ENCODE assay signal across 28 cellular contexts in genomic region chr12:114687269-114687605, GRCh38. TPM values are rescaled to one million over a fixed set of nuclear protein-coding genes. Genes with fewer than 3 reads are reported as not detected.
DNase-seq lines count a peak whose midpoint lies in the region; ATAC-seq and TF ChIP-seq lines count a peak whose summit lies in the region.
"Had no signal": no experiment of that assay in that cellular context is flagged by ENCODE, and none has a peak within 500 bp of the region (broad histone marks: within the 10 kb centered on the region; RNA-seq: fewer than 3 reads in every experiment).

No MANE protein-coding gene starts in this region.

- no peak for TF ChIP-seq RAD21 in IMR-90 (IDR thresholded peaks at IDR 0.05; ENCODE audit: low read length)

- CTCF ChIA-PET in IMR-90 (lab: Yijun Ruan, JAX), result no interaction called here

- no peak for TF ChIP-seq POLR2A in IMR-90 (IDR thresholded peaks at IDR 0.05; ENCODE audit: low read depth, low read length)
- no peak for TF ChIP-seq POLR2A in transverse colon (IDR thresholded peaks at IDR 0.05)

- POLR2A ChIA-PET in IMR-90 (lab: Charles Lee; ENCODE audit: unreplicated experiment), result interaction anchor here (0.6 to 1.2 kb wide), 2 partner anchors 16 to 126 kb away, joined by 4 to 12 read pairs; no protein-coding TSS in a partner anchor

- peak overlapping the region; percentile 97 for H3K23ac ChIP-seq in IMR-90 (ENCODE audit: low read depth, low read length)

- H3K27me3 Mint-ChIP-seq in neural crest cell (ENCODE audit: low read depth) (peaks cover 98% of the 10 kb centered on the region), type B pancreatic cell (peaks cover 79% of the 10 kb centered on the region)

- no CpG with 5 or more reads among the region's 13 CpGs for WGBS in IMR-90 (ENCODE audit: extremely low coverage in 2 of 2, insufficient read length in 1 of 2), 2 experiments
- 51 to 73% methylated on average over 3 to 13 of the region's 13 CpGs for WGBS in transverse colon (ENCODE audit: low coverage in 1 of 2), 2 donors

- in situ Hi-C loops in IMR-90 (cut with MboI; ENCODE audit: low sequenced_read_pairs), result loop anchor here (5.0 kb wide), 4 partner anchors 75 to 655 kb away; no protein-coding TSS in a partner anchor
- in situ Hi-C loops in transverse colon (cut with MboI; ENCODE audit: low pct_ligation_motif_present in 1 of 4, low pct_unique_long_range_greater_than_20kb in 1 of 4, low sequenced_read_pairs in 3 of 4), result no loop called here

- H2BK120ac ChIP-seq in IMR-90 (ENCODE audit: low read depth, low read length), result peak overlapping the region; percentile 97

- peak overlapping the region; percentile 94 to 98 for H4K8ac ChIP-seq in IMR-90 (ENCODE audit: low read depth in 2 of 2, low read length in 2 of 2)

- peak overlapping the region; percentile 83; the same call in 2 of the 3 replicates for H2BK15ac ChIP-seq in IMR-90 (ENCODE audit: low read depth, low read length)

- no peaks in the 10 kb centered on the region for H3K27me3 ChIP-seq in IMR-90 (ENCODE audit: control insufficient read depth, insufficient read depth, low read length)
- H3K27me3 ChIP-seq in transverse colon, result peaks cover 77% of the 10 kb centered on the region
- H3K27me3 ChIP-seq: foreskin keratinocyte, MG63 had no signal

- TF ChIP-seq CTCF in IMR-90 (conservative IDR thresholded peaks at IDR 0.05; ENCODE audit: low read depth, low read length), result no peak
- no peak for TF ChIP-seq CTCF in epithelial cell of proximal tubule (conservative IDR thresholded peaks at IDR 0.05; ENCODE audit: low read depth, low read length)
- TF ChIP-seq CTCF in neural crest cell (conservative IDR thresholded peaks at IDR 0.05), result no peak
- no peak for TF ChIP-seq CTCF in type B pancreatic cell (conservative IDR thresholded peaks at IDR 0.05)
- TF ChIP-seq CTCF in transverse colon (IDR thresholded peaks at IDR 0.05), result no peak

- H3K9me3 Mint-ChIP-seq in neural crest cell, result no peaks in the 10 kb centered on the region
- no peaks in the 10 kb centered on the region for H3K9me3 Mint-ChIP-seq in type B pancreatic cell
- H3K9me3 Mint-ChIP-seq: activated B cell treated with CpG ODN at 0.5 μM for 24 hours, memory B cell had no signal

- intact Hi-C loops in IMR-90 (cut with micrococcal nuclease), result no loop called here
- intact Hi-C loops in transverse colon (cut with DNase I; ENCODE audit: low total_unique reads), result no loop called here

- peak overlapping the region; percentile 93 for H2AFZ ChIP-seq in IMR-90 (replicated peaks; ENCODE audit: low read length, poor library complexity)

- H3K36me3 Mint-ChIP-seq in neural crest cell (ENCODE audit: low read depth), result no peaks in the 10 kb centered on the region
- H3K36me3 Mint-ChIP-seq in type B pancreatic cell, result no peaks in the 10 kb centered on the region

- H3K4me1 Mint-ChIP-seq in neural crest cell (peaks cover 46% of the 10 kb centered on the region), type B pancreatic cell (ENCODE audit: unreplicated experiment) (peaks cover 58% of the 10 kb centered on the region)

- peak overlapping the region; percentile 98 for H2AK9ac ChIP-seq in IMR-90 (replicated peaks; ENCODE audit: low read depth, low read length, poor library complexity)

- H4K5ac ChIP-seq in IMR-90 (ENCODE audit: low read depth, low read length), result peak overlapping the region; percentile 91

- peak overlapping the region; percentile 76 for H2BK20ac ChIP-seq in IMR-90 (ENCODE audit: low read depth, low read length)

- peak overlapping the region; percentile 98 for H3K56ac ChIP-seq in IMR-90 (ENCODE audit: extremely low read depth, insufficient read depth, low read length)

- H3K4me3 Mint-ChIP-seq in neural crest cell (peak overlapping the region; percentile 83), type B pancreatic cell (peak overlapping the region; percentile 98)
- H3K4me3 Mint-ChIP-seq: activated B cell treated with CpG ODN at 0.5 μM for 24 hours, memory B cell had no signal

- H3K4me2 ChIP-seq in IMR-90 (ENCODE audit: low read depth, low read length), result peak overlapping the region; percentile 72

- peaks cover 21 to 57% of the 10 kb centered on the region in 2 experiments for H3K79me1 ChIP-seq in IMR-90 (ENCODE audit: low read depth in 1 of 2, low read length in 2 of 2)

- TF ChIP-seq EP300 in transverse colon (IDR thresholded peaks at IDR 0.05; ENCODE audit: low read depth), result no peak

- H2AK5ac ChIP-seq in IMR-90 (ENCODE audit: low read depth, low read length), result peak overlapping the region; percentile 87

- DNase-seq in IMR-90, result no peak
- no peak for DNase-seq in epithelial cell of proximal tubule (ENCODE audit: low read depth)
- no peak for DNase-seq in neural crest cell (ENCODE audit: low read depth, low spot score)
- no peak for DNase-seq in type B pancreatic cell (ENCODE audit: extremely low spot score, unreplicated experiment)
- DNase-seq in OCI-M2 (lab: John Stamatoyannopoulos, UW; ENCODE audit: unreplicated experiment), result no peak
- DNase-seq in transverse colon, result no peak
- no peak for DNase-seq in C1 segment of cervical spinal cord (lab: John Stamatoyannopoulos, UW)
- DNase-seq: activated B cell treated with CpG ODN at 0.5 μM for 24 hours; activated naive CD4-positive, alpha-beta T cell; activated T-cell treated with anti-CD3 and anti-CD28 coated beads, Interleukin-2, amount 50 U/mL, for 72 hours; brain microvascular endothelial cell; CD4-positive, CD25-positive, alpha-beta regulatory T cell; DMS 273 treated with DMSO at 0.1 percent for 48 hours; foreskin keratinocyte; GOT3; heart right ventricle; left cardiac atrium; MG63; naive thymus-derived CD4-positive, alpha-beta T cell; NCI-H1417; NCI-H2081; NCI-H226; pancreas; Peyer's patch; right cardiac atrium; stimulated activated CD4-positive, alpha-beta T cell treated with anti-CD3 and anti-CD28 coated beads, Interleukin-2, amount 100 ng/mL, for 48 hours had no signal

- H3K27ac ChIP-seq in IMR-90 (ENCODE audit: insufficient read depth, low read length), result peak overlapping the region; percentile 95
- peak overlapping the region in 2 of 4 donors; percentile 9 to 92 for H3K27ac ChIP-seq in transverse colon
- H3K27ac ChIP-seq: brain microvascular endothelial cell, foreskin keratinocyte, heart right ventricle, pancreas had no signal

- peak overlapping the region; percentile 94 for H3K4ac ChIP-seq in IMR-90 (ENCODE audit: low read depth, low read length)

- H3K4me3 ChIP-seq in IMR-90 (ENCODE audit: insufficient read depth, low read depth, low read length) (no peak overlapping the region), epithelial cell of proximal tubule (ENCODE audit: low read depth, low read length) (peak overlapping the region; percentile 35), transverse colon (no peak overlapping the region)
- H3K4me3 ChIP-seq: heart right ventricle, K562, MG63, Peyer's patch had no signal

- ATAC-seq in IMR-90 (ENCODE audit: low read depth), result no peak
- ATAC-seq: activated T-cell treated with anti-CD3 and anti-CD28 coated beads, Interleukin-2, amount 50 U/mL, for 72 hours; foreskin keratinocyte; heart right ventricle; K562; left cardiac atrium; naive thymus-derived CD4-positive, alpha-beta T cell; pancreas; right cardiac atrium had no signal

- dilution Hi-C loops in IMR-90 (cut with HindIII; ENCODE audit: low sequenced_read_pairs, unreplicated experiment), result no loop called here

- peaks cover 4% of the 10 kb centered on the region for H3K9me1 ChIP-seq in IMR-90 (ENCODE audit: insufficient read depth, low read length)

- peak overlapping the region; percentile 93 for H3K9ac ChIP-seq in IMR-90 (ENCODE audit: low read depth, low read length)

- H3K36me3 ChIP-seq in IMR-90 (ENCODE audit: control insufficient read depth, insufficient read depth, low read length) (no peaks in the 10 kb centered on the region), transverse colon (no peaks in the 10 kb centered on the region)
- H3K36me3 ChIP-seq: brain microvascular endothelial cell, heart right ventricle, MG63, pancreas, Peyer's patch had no signal

- BruUV-seq in IMR-90 (replicated peaks; lab: Mats Ljungman, UMichigan), result no TSS peak

- peak overlapping the region; percentile 93 for H4K91ac ChIP-seq in IMR-90 (ENCODE audit: insufficient read depth, low read depth, low read length)

- peaks cover 5% of the 10 kb centered on the region for H4K20me1 ChIP-seq in IMR-90 (ENCODE audit: insufficient read depth, low read length)

- H3K9me3 ChIP-seq in IMR-90 (ENCODE audit: control insufficient read depth, insufficient read depth, low read length) (no peaks in the 10 kb centered on the region), transverse colon (no peaks in the 10 kb centered on the region)
- H3K9me3 ChIP-seq: heart right ventricle, MG63, pancreas had no signal

- H3K27ac Mint-ChIP-seq in neural crest cell (ENCODE audit: unreplicated experiment) (no peak overlapping the region), type B pancreatic cell (peak overlapping the region; percentile 87)
- H3K27ac Mint-ChIP-seq: activated B cell treated with CpG ODN at 0.5 μM for 24 hours; activated T-cell treated with anti-CD3 and anti-CD28 coated beads, Interleukin-2, amount 50 U/mL, for 72 hours; CD4-positive, CD25-positive, alpha-beta regulatory T cell; memory B cell had no signal

- H3K18ac ChIP-seq in IMR-90 (ENCODE audit: low read depth, low read length), result peak overlapping the region; percentile 79

- peak overlapping the region; percentile 93 for H2BK5ac ChIP-seq in IMR-90 (ENCODE audit: low read depth, low read length, poor library complexity, severe bottlenecking)

- H3K14ac ChIP-seq in IMR-90 (replicated peaks; ENCODE audit: low read depth, low read length), result peak overlapping the region; percentile 93

- H3K4me1 ChIP-seq in IMR-90 (ENCODE audit: control insufficient read depth, insufficient read depth, low read length) (peaks cover 42% of the 10 kb centered on the region), transverse colon (peaks cover 0 to 14% (median 10%) of the 10 kb centered on the region in 4 donors)

TF ChIP-seq in IMR-90, 13 proteins besides CTCF, POLR2A, EP300 and RAD21 (continues in another document):
- TF ChIP-seq CHD1 (IDR thresholded peaks at IDR 0.05; ENCODE audit: low read depth, low read length), result no peak
- no peak for TF ChIP-seq ELK1 (IDR thresholded peaks at IDR 0.05; ENCODE audit: borderline replicate concordance, low read depth, low read length)

RNA-seq across cellular contexts. Expression of gene TBX3, which starts 3.3 kb away (rescaled TPM):
- total RNA-seq in IMR-90 (2012; rRNA removed), result 15.8 and 18.6 TPM in 2 replicates
- 40.5 and 44.9 TPM in 2 replicates for polyA plus RNA-seq in IMR-90 (2012; rRNA removed)
- 13.1 and 30.1 TPM in 2 replicates for polyA plus RNA-seq in IMR-90 (2012; cell fraction: cytosol; rRNA removed)
- 165 and 239 TPM in 2 replicates for polyA plus RNA-seq in IMR-90 (2012; cell fraction: nucleus; rRNA removed; ENCODE audit: low replicate concordance)
- total RNA-seq in epithelial cell of proximal tubule, result 2.0 and 4.2 TPM in 2 replicates
- total RNA-seq in neural crest cell, result 0.91 and 0.96 TPM in 2 replicates
- total RNA-seq in type B pancreatic cell (ENCODE audit: low replicate concordance), result 102 and 130 TPM in 2 replicates
- 10 to 100 TPM in 1 of 4 donors, 1 to 10 TPM in 3; 2.8 to 11.9 (median 5.9) TPM for total RNA-seq in transverse colon
- total RNA-seq: activated B cell treated with CpG ODN at 0.5 μM for 24 hours; CD4-positive, CD25-positive, alpha-beta regulatory T cell; naive thymus-derived CD4-positive, alpha-beta T cell had no signal
- polyA plus RNA-seq: CD4-positive, CD25-positive, alpha-beta regulatory T cell; naive thymus-derived CD4-positive, alpha-beta T cell had no signal
